Comparison of ENCODE assay signal across 1 cellular context in the genomic region with DNA sequence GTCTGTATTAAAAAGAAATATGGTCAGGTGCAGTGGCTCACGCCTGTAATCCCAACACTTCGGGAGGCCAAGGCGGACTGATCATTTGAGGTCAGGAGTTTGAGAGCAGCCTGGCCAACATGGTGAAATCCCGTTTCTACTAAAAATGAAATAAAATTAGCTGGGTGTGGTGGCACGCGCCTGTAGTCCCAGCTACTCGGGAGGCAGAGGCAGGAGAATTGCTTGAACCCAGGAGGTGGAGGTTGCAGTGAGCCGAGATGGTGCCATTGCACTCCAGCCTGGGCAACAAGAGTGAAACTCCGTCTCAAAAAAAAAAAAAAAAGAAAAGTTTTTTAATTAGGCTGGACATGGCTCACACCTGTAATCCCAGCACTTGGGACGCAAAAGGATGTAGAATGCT.
TF ChIP-seq lines count a peak whose summit lies in the region.

No MANE protein-coding gene starts in this region.

TF ChIP-seq in HepG2, 621 proteins besides CTCF, POLR2A, EP300 and RAD21:
- TF ChIP-seq ZNF232 (CRISPR knock-in tag; IDR thresholded peaks at IDR 0.05; ENCODE audit: borderline replicate concordance) = 0 out of 2 replicates have a peak, but pooled peaks have one; percentile 29
- TF ChIP-seq, protein P1, sequence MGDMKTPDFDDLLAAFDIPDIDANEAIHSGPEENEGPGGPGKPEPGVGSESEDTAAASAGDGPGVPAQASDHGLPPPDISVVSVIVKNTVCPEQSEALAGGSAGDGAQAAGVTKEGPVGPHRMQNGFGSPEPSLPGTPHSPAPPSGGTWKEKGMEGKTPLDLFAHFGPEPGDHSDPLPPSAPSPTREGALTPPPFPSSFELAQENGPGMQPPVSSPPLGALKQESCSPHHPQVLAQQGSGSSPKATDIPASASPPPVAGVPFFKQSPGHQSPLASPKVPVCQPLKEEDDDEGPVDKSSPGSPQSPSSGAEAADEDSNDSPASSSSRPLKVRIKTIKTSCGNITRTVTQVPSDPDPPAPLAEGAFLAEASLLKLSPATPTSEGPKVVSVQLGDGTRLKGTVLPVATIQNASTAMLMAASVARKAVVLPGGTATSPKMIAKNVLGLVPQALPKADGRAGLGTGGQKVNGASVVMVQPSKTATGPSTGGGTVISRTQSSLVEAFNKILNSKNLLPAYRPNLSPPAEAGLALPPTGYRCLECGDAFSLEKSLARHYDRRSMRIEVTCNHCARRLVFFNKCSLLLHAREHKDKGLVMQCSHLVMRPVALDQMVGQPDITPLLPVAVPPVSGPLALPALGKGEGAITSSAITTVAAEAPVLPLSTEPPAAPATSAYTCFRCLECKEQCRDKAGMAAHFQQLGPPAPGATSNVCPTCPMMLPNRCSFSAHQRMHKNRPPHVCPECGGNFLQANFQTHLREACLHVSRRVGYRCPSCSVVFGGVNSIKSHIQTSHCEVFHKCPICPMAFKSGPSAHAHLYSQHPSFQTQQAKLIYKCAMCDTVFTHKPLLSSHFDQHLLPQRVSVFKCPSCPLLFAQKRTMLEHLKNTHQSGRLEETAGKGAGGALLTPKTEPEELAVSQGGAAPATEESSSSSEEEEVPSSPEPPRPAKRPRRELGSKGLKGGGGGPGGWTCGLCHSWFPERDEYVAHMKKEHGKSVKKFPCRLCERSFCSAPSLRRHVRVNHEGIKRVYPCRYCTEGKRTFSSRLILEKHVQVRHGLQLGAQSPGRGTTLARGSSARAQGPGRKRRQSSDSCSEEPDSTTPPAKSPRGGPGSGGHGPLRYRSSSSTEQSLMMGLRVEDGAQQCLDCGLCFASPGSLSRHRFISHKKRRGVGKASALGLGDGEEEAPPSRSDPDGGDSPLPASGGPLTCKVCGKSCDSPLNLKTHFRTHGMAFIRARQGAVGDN (CRISPR knock-in tag; IDR thresholded peaks at IDR 0.05) = 0 out of 2 replicates have a peak, but pooled peaks have one; percentile 4
- TF ChIP-seq, protein P2, sequence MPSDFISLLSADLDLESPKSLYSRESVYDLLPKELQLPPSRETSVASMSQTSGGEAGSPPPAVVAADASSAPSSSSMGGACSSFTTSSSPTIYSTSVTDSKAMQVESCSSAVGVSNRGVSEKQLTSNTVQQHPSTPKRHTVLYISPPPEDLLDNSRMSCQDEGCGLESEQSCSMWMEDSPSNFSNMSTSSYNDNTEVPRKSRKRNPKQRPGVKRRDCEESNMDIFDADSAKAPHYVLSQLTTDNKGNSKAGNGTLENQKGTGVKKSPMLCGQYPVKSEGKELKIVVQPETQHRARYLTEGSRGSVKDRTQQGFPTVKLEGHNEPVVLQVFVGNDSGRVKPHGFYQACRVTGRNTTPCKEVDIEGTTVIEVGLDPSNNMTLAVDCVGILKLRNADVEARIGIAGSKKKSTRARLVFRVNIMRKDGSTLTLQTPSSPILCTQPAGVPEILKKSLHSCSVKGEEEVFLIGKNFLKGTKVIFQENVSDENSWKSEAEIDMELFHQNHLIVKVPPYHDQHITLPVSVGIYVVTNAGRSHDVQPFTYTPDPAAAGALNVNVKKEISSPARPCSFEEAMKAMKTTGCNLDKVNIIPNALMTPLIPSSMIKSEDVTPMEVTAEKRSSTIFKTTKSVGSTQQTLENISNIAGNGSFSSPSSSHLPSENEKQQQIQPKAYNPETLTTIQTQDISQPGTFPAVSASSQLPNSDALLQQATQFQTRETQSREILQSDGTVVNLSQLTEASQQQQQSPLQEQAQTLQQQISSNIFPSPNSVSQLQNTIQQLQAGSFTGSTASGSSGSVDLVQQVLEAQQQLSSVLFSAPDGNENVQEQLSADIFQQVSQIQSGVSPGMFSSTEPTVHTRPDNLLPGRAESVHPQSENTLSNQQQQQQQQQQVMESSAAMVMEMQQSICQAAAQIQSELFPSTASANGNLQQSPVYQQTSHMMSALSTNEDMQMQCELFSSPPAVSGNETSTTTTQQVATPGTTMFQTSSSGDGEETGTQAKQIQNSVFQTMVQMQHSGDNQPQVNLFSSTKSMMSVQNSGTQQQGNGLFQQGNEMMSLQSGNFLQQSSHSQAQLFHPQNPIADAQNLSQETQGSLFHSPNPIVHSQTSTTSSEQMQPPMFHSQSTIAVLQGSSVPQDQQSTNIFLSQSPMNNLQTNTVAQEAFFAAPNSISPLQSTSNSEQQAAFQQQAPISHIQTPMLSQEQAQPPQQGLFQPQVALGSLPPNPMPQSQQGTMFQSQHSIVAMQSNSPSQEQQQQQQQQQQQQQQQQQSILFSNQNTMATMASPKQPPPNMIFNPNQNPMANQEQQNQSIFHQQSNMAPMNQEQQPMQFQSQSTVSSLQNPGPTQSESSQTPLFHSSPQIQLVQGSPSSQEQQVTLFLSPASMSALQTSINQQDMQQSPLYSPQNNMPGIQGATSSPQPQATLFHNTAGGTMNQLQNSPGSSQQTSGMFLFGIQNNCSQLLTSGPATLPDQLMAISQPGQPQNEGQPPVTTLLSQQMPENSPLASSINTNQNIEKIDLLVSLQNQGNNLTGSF (CRISPR knock-in tag; IDR thresholded peaks at IDR 0.05) = 0 out of 2 replicates have a peak, but pooled peaks have one; percentile 19
- TF ChIP-seq ZNF766 (CRISPR knock-in tag; IDR thresholded peaks at IDR 0.05; ENCODE audit: borderline replicate concordance) = 0 out of 2 replicates have a peak, but pooled peaks have one; percentile 50
- TF ChIP-seq, protein P3, sequence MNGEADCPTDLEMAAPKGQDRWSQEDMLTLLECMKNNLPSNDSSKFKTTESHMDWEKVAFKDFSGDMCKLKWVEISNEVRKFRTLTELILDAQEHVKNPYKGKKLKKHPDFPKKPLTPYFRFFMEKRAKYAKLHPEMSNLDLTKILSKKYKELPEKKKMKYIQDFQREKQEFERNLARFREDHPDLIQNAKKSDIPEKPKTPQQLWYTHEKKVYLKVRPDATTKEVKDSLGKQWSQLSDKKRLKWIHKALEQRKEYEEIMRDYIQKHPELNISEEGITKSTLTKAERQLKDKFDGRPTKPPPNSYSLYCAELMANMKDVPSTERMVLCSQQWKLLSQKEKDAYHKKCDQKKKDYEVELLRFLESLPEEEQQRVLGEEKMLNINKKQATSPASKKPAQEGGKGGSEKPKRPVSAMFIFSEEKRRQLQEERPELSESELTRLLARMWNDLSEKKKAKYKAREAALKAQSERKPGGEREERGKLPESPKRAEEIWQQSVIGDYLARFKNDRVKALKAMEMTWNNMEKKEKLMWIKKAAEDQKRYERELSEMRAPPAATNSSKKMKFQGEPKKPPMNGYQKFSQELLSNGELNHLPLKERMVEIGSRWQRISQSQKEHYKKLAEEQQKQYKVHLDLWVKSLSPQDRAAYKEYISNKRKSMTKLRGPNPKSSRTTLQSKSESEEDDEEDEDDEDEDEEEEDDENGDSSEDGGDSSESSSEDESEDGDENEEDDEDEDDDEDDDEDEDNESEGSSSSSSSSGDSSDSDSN (CRISPR knock-in tag; IDR thresholded peaks at IDR 0.05) = 0 out of 2 replicates have a peak, but pooled peaks have one; percentile 23
- peak; percentile 27; the same call in 1 of the 2 replicates for TF ChIP-seq MEIS2 (CRISPR knock-in tag; IDR thresholded peaks at IDR 0.05)
- TF ChIP-seq, protein P4, sequence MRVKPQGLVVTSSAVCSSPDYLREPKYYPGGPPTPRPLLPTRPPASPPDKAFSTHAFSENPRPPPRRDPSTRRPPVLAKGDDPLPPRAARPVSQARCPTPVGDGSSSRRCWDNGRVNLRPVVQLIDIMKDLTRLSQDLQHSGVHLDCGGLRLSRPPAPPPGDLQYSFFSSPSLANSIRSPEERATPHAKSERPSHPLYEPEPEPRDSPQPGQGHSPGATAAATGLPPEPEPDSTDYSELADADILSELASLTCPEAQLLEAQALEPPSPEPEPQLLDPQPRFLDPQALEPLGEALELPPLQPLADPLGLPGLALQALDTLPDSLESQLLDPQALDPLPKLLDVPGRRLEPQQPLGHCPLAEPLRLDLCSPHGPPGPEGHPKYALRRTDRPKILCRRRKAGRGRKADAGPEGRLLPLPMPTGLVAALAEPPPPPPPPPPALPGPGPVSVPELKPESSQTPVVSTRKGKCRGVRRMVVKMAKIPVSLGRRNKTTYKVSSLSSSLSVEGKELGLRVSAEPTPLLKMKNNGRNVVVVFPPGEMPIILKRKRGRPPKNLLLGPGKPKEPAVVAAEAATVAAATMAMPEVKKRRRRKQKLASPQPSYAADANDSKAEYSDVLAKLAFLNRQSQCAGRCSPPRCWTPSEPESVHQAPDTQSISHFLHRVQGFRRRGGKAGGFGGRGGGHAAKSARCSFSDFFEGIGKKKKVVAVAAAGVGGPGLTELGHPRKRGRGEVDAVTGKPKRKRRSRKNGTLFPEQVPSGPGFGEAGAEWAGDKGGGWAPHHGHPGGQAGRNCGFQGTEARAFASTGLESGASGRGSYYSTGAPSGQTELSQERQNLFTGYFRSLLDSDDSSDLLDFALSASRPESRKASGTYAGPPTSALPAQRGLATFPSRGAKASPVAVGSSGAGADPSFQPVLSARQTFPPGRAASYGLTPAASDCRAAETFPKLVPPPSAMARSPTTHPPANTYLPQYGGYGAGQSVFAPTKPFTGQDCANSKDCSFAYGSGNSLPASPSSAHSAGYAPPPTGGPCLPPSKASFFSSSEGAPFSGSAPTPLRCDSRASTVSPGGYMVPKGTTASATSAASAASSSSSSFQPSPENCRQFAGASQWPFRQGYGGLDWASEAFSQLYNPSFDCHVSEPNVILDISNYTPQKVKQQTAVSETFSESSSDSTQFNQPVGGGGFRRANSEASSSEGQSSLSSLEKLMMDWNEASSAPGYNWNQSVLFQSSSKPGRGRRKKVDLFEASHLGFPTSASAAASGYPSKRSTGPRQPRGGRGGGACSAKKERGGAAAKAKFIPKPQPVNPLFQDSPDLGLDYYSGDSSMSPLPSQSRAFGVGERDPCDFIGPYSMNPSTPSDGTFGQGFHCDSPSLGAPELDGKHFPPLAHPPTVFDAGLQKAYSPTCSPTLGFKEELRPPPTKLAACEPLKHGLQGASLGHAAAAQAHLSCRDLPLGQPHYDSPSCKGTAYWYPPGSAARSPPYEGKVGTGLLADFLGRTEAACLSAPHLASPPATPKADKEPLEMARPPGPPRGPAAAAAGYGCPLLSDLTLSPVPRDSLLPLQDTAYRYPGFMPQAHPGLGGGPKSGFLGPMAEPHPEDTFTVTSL (CRISPR knock-in tag; IDR thresholded peaks at IDR 0.05; ENCODE audit: borderline replicate concordance) = 0 out of 2 replicates have a peak, but pooled peaks have one; percentile 15
- TF ChIP-seq, protein P5, sequence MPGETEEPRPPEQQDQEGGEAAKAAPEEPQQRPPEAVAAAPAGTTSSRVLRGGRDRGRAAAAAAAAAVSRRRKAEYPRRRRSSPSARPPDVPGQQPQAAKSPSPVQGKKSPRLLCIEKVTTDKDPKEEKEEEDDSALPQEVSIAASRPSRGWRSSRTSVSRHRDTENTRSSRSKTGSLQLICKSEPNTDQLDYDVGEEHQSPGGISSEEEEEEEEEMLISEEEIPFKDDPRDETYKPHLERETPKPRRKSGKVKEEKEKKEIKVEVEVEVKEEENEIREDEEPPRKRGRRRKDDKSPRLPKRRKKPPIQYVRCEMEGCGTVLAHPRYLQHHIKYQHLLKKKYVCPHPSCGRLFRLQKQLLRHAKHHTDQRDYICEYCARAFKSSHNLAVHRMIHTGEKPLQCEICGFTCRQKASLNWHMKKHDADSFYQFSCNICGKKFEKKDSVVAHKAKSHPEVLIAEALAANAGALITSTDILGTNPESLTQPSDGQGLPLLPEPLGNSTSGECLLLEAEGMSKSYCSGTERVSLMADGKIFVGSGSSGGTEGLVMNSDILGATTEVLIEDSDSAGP (CRISPR knock-in tag; IDR thresholded peaks at IDR 0.05; ENCODE audit: borderline replicate concordance) = 0 out of 2 replicates have a peak, but pooled peaks have one; percentile 6
- TF ChIP-seq, protein P6, sequence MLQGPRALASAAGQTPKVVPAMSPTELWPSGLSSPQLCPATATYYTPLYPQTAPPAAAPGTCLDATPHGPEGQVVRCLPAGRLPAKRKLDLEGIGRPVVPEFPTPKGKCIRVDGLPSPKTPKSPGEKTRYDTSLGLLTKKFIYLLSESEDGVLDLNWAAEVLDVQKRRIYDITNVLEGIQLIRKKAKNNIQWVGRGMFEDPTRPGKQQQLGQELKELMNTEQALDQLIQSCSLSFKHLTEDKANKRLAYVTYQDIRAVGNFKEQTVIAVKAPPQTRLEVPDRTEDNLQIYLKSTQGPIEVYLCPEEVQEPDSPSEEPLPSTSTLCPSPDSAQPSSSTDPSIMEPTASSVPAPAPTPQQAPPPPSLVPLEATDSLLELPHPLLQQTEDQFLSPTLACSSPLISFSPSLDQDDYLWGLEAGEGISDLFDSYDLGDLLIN (CRISPR knock-in tag; IDR thresholded peaks at IDR 0.05; ENCODE audit: borderline replicate concordance) = 0 out of 2 replicates have a peak, but pooled peaks have one; percentile 24
- peak; percentile 9; the same call in 1 of the 2 replicates for TF ChIP-seq ZNF253 (CRISPR knock-in tag; IDR thresholded peaks at IDR 0.05; ENCODE audit: borderline replicate concordance)
- TF ChIP-seq ZNF737 (CRISPR knock-in tag; IDR thresholded peaks at IDR 0.05; ENCODE audit: borderline replicate concordance) = peak; percentile 61; the same call in 1 of the 2 replicates
- 0 out of 2 replicates have a peak, but pooled peaks have one; percentile 62 for TF ChIP-seq KLF15 (CRISPR knock-in tag; IDR thresholded peaks at IDR 0.05; ENCODE audit: borderline replicate concordance)
